In genomic region chr9:34279431-34279830, GRCh38 we compare ENCODE assay signal across 14 cellular contexts. TPM values are rescaled to one million over a fixed set of nuclear protein-coding genes. Genes with fewer than 3 reads are reported as not detected.
DNase-seq lines count a peak whose midpoint lies in the region; ATAC-seq lines count a peak whose summit lies in the region.
"Had no signal": no experiment of that assay in that cellular context is flagged by ENCODE, and none has a peak within 500 bp of the region (broad histone marks: within the 10 kb centered on the region; RNA-seq: fewer than 3 reads in every experiment).

No MANE protein-coding gene starts in this region.

- H3K4me2 ChIP-seq in GM23248 (ENCODE audit: unreplicated experiment), result no peak overlapping the region

- no peaks in the 10 kb centered on the region for H3F3A ChIP-seq in GM23248 (ENCODE audit: insufficient read depth)

- peak; percentile 79 for ATAC-seq in esophagus mucosa
- ATAC-seq: natural killer cell had no signal

- no peaks in the 10 kb centered on the region for H3K4me1 ChIP-seq in GM23248 (ENCODE audit: insufficient read depth)
- H3K4me1 ChIP-seq: transverse colon had no signal

- no peak overlapping the region for H3K27ac Mint-ChIP-seq in activated T-cell treated with anti-CD3 and anti-CD28 coated beads, Interleukin-2, amount 50 U/mL, for 24 hours
- H3K27ac Mint-ChIP-seq: natural killer cell had no signal

- no peaks in the 10 kb centered on the region for H3K9me2 ChIP-seq in GM23248 (ENCODE audit: insufficient read depth)

- DNase-seq in AG08395 (ENCODE audit: low spot score), result peak; percentile 10
- DNase-seq in GM23248, result peak; percentile 9
- DNase-seq in NCI-H510A treated with DMSO at 0.1 percent for 48 hours (lab: John Stamatoyannopoulos, UW), result peak; percentile 93
- no peak for DNase-seq in activated T-cell treated with anti-CD3 and anti-CD28 coated beads, Interleukin-2, amount 50 U/mL, for 24 hours
- no peak for DNase-seq in activated CD8-positive, alpha-beta memory T cell treated with anti-CD3 and anti-CD28 coated beads, Interleukin-2, amount 50 U/mL, for 48 hours
- DNase-seq in amygdala (lab: John Stamatoyannopoulos, UW), result no peak
- no peak for DNase-seq in GM19238 (ENCODE audit: insufficient read length, low spot score)
- DNase-seq: activated gamma-delta T cell treated with Interleukin-2 at 50 U/mL for 16 hours; DMS 273 treated with DMSO at 0.1 percent for 48 hours; effector memory CD4-positive, alpha-beta T cell; kidney glomerular epithelial cell; natural killer cell; transverse colon had no signal

- no peaks in the 10 kb centered on the region for H3K36me3 ChIP-seq in GM23248 (ENCODE audit: low read depth)
- H3K36me3 ChIP-seq: transverse colon had no signal

- H3K9me3 Mint-ChIP-seq in activated T-cell treated with anti-CD3 and anti-CD28 coated beads, Interleukin-2, amount 50 U/mL, for 24 hours, result no peaks in the 10 kb centered on the region
- H3K9me3 Mint-ChIP-seq: natural killer cell had no signal

- H3K4me3 ChIP-seq in GM23248, result no peak overlapping the region
- H3K4me3 ChIP-seq: transverse colon had no signal

- in situ Hi-C loops in GM23248 (cut with MboI), result no loop called here

- no peak overlapping the region for H2AFZ ChIP-seq in GM23248

- no peak overlapping the region for H3K4me3 Mint-ChIP-seq in activated T-cell treated with anti-CD3 and anti-CD28 coated beads, Interleukin-2, amount 50 U/mL, for 24 hours
- H3K4me3 Mint-ChIP-seq: natural killer cell had no signal

- WGBS in GM23248 (ENCODE audit: low coverage in 1 of 2, low lambda C conversion rate in 2 of 2, missing lambda C conversion rate in 2 of 2), 2 experiments, result 71% methylated on average over 3 of the region's 3 CpGs

- peaks cover 9% of the 10 kb centered on the region for H3K36me3 Mint-ChIP-seq in activated T-cell treated with anti-CD3 and anti-CD28 coated beads, Interleukin-2, amount 50 U/mL, for 24 hours (ENCODE audit: low read depth)
- H3K36me3 Mint-ChIP-seq: natural killer cell had no signal

- H3K27me3 Mint-ChIP-seq in activated T-cell treated with anti-CD3 and anti-CD28 coated beads, Interleukin-2, amount 50 U/mL, for 24 hours, result no peaks in the 10 kb centered on the region

- H3K27ac ChIP-seq in GM23248, result no peak overlapping the region
- H3K27ac ChIP-seq: transverse colon had no signal

- no peak overlapping the region for H3K9ac ChIP-seq in GM23248

- H3K79me2 ChIP-seq in GM23248 (ENCODE audit: insufficient read depth), result no peaks in the 10 kb centered on the region

- no peaks in the 10 kb centered on the region for H3K9me3 ChIP-seq in GM23248 (ENCODE audit: low read depth)
- H3K9me3 ChIP-seq: transverse colon had no signal

- H4K20me1 ChIP-seq in GM23248 (ENCODE audit: insufficient read depth), result no peaks in the 10 kb centered on the region

- H3K4me1 Mint-ChIP-seq in activated T-cell treated with anti-CD3 and anti-CD28 coated beads, Interleukin-2, amount 50 U/mL, for 24 hours (ENCODE audit: low read depth), result peaks cover 6% of the 10 kb centered on the region

- no peaks in the 10 kb centered on the region for H3K27me3 ChIP-seq in GM23248 (replicated peaks; ENCODE audit: insufficient read depth)
- H3K27me3 ChIP-seq: transverse colon had no signal

RNA-seq across cellular contexts. Expression of gene KIF24, which starts 49.6 kb away (rescaled TPM):
- total RNA-seq in GM23248 (2014; rRNA removed; shearing (Covaris generic)), result 1.1 and 1.6 TPM in 2 replicates
- 0.95 and 0.99 TPM in 2 replicates for polyA plus RNA-seq in GM23248 (2016; fragmentation: Nextera tagmentation; extraction: Ambion mirVana)
- total RNA-seq in esophagus mucosa, result 2.0 TPM

RNA-seq across cellular contexts. Expression of gene NUDT2, which starts 49.9 kb away (rescaled TPM):
- 7.6 and 12.5 TPM in 2 replicates for total RNA-seq in GM23248 (2014; rRNA removed; shearing (Covaris generic))
- 14.3 and 17.6 TPM in 2 replicates for polyA plus RNA-seq in GM23248 (2016; fragmentation: Nextera tagmentation; extraction: Ambion mirVana)
- 19.9 TPM for total RNA-seq in esophagus mucosa

Comparison
In these comparisons a context has a peak if more than half of its experiments do, and no peak if none do; other contexts are left out.
1. DNase-seq: peak in AG08395 (single experiment), GM23248 (single experiment) and NCI-H510A treated with DMSO at 0.1 percent for 48 hours (single experiment); none in activated T-cell treated with anti-CD3 and anti-CD28 coated beads, Interleukin-2, amount 50 U/mL, for 24 hours (single experiment), activated CD8-positive, alpha-beta memory T cell treated with anti-CD3 and anti-CD28 coated beads, Interleukin-2, amount 50 U/mL, for 48 hours (single experiment), amygdala (0 of 56) and GM19238 (single experiment).